In the genomic region with DNA sequence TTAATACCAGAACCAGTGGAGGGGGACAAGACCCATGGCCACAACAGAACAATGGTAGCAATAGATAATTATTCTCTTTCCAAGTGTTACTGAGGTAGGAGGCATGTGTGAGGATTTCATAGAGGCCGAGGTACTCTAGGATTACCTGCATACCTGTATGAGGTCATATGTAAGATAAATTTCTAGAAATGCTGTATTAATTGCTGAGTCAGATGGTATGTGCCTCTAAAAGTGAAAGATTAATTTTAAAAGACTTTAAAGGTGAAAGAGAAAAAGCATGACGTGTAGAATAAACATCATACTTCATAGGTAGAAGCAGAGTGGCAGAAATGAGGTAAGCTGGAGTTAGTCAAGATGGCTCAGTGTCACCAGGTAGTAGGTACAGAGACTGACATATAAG, we compare ENCODE assay signal across 36 cellular contexts.
"Had no signal": no experiment of that assay in that cellular context is flagged by ENCODE, and none has a peak within 500 bp of the region (broad histone marks: within the 10 kb centered on the region; RNA-seq: fewer than 3 reads in every experiment).

No MANE protein-coding gene starts in this region.

- H3K27me3 ChIP-seq: adrenal gland, body of pancreas, esophagus muscularis mucosa, foreskin keratinocyte, gastrocnemius medialis, heart left ventricle had no signal

- FAIRE-seq: colon had no signal

- H3K9me3 ChIP-seq: adrenal gland, body of pancreas, esophagus muscularis mucosa, gastrocnemius medialis, heart left ventricle had no signal

- H3K27ac ChIP-seq: adrenal gland, body of pancreas, esophagus muscularis mucosa, foreskin keratinocyte, gastrocnemius medialis, heart left ventricle had no signal

- H3K4me1 ChIP-seq: body of pancreas had no signal

- H3K27ac Mint-ChIP-seq: activated CD4-positive, alpha-beta memory T cell treated with anti-CD3 and anti-CD28 coated beads for 36 hours; activated CD4-positive, alpha-beta T cell treated with anti-CD3 and anti-CD28 coated beads for 36 hours; activated CD4-positive, alpha-beta T cell treated with anti-CD3 and anti-CD28 coated beads, Interleukin-2, amount 10 ng/mL, durations not matched to agents 24 days and 14 days; activated CD8-positive, alpha-beta memory T cell treated with anti-CD3 and anti-CD28 coated beads, Interleukin-2, amount 10 ng/mL, durations not matched to agents 7 days and 5 days; activated CD8-positive, alpha-beta T cell treated with anti-CD3 and anti-CD28 coated beads, Interleukin-2, amount 10 ng/mL, durations not matched to agents 7 days and 5 days; activated naive CD4-positive, alpha-beta T cell treated with anti-CD3 and anti-CD28 coated beads for 36 hours; activated naive CD4-positive, alpha-beta T cell treated with anti-CD3 and anti-CD28 coated beads, Interleukin-2, amount 50 U/mL, for 24 hours; activated naive CD8-positive, alpha-beta T cell treated with anti-CD3 and anti-CD28 coated beads for 36 hours; activated naive CD8-positive, alpha-beta T cell treated with anti-CD3 and anti-CD28 coated beads, Interleukin-2, amount 50 U/mL, for 24 hours; activated T-helper 1 cell treated with anti-CD3 and anti-CD28 coated beads, Interleukin-12 subunit alpha, Interleukin-12 subunit beta, Interleukin-2, Interleukin-4 antibody, amounts not matched to agents 30 ng/mL and 10 ng/mL and 1 ng/mL, durations not matched to agents 14 hours and 24 hours and 36 hours; activated T-helper 2 cell treated with anti-CD3 and anti-CD28 coated beads, Interferon-gamma antibody, Interleukin-2, Interleukin-4, amounts not matched to agents 10 μg/mL and 5 μg/mL and 100 μg/mL, durations not matched to agents 14 hours and 24 hours and 36 hours; effector memory CD8-positive, alpha-beta T cell; T-helper 17 cell; T-helper 2 cell treated with Interferon-gamma antibody and Interleukin-4, amounts not matched to agents 5 μg/mL and 100 μg/mL, for 36 hours had no signal

- DNase-seq: activated CD4-positive, alpha-beta memory T cell treated with anti-CD3 and anti-CD28 coated beads for 36 hours; activated CD4-positive, alpha-beta T cell treated with anti-CD3 and anti-CD28 coated beads for 36 hours; activated CD4-positive, alpha-beta T cell treated with anti-CD3 and anti-CD28 coated beads, Interleukin-2, amount 10 ng/mL, durations not matched to agents 24 days and 14 days; activated CD4-positive, CD25-positive, alpha-beta regulatory T cell; activated CD4-positive, CD25-positive, alpha-beta regulatory T cell treated with anti-CD3 and anti-CD28 coated beads, Interleukin-2, amount 50 U/mL, for 72 hours; activated CD8-positive, alpha-beta memory T cell treated with anti-CD3 and anti-CD28 coated beads, Interleukin-2, amount 10 ng/mL, durations not matched to agents 7 days and 5 days; activated CD8-positive, alpha-beta memory T cell treated with anti-CD3 and anti-CD28 coated beads, Interleukin-2, amount 50 U/mL, for 4 hours; activated CD8-positive, alpha-beta T cell treated with anti-CD3 and anti-CD28 coated beads, Interleukin-2, amount 10 ng/mL, durations not matched to agents 7 days and 5 days; activated effector memory CD4-positive, alpha-beta T cell treated with anti-CD3 and anti-CD28 coated beads, Interleukin-2, amount 50 U/mL, for 16 hours; activated naive CD4-positive, alpha-beta T cell treated with anti-CD3 and anti-CD28 coated beads for 36 hours; activated naive CD8-positive, alpha-beta T cell treated with anti-CD3 and anti-CD28 coated beads for 36 hours; activated naive CD8-positive, alpha-beta T cell treated with anti-CD3 and anti-CD28 coated beads, Interleukin-2, amount 50 U/mL, for 24 hours; activated T-cell treated with anti-CD3 and anti-CD28 coated beads, Interleukin-2, amount 50 U/mL, for 1 hour; activated T-cell treated with anti-CD3 and anti-CD28 coated beads, Interleukin-2, amount 50 U/mL, for 48 hours; adrenal gland; amygdala; aorta; body of pancreas; caudate nucleus; cortex of kidney; dermis blood vessel endothelial cell; effector CD4-positive, alpha-beta T cell; effector memory CD8-positive, alpha-beta T cell; erythroblast; foreskin keratinocyte; gastrocnemius medialis; glutamatergic neuron; heart left ventricle; T-helper 17 cell; T1000 had no signal

- H3K4me3 Mint-ChIP-seq: activated CD4-positive, alpha-beta memory T cell treated with anti-CD3 and anti-CD28 coated beads for 36 hours; activated CD4-positive, alpha-beta T cell treated with anti-CD3 and anti-CD28 coated beads for 36 hours; activated CD4-positive, alpha-beta T cell treated with anti-CD3 and anti-CD28 coated beads, Interleukin-2, amount 10 ng/mL, durations not matched to agents 24 days and 14 days; activated CD8-positive, alpha-beta memory T cell treated with anti-CD3 and anti-CD28 coated beads, Interleukin-2, amount 10 ng/mL, durations not matched to agents 7 days and 5 days; activated CD8-positive, alpha-beta T cell treated with anti-CD3 and anti-CD28 coated beads, Interleukin-2, amount 10 ng/mL, durations not matched to agents 7 days and 5 days; activated naive CD4-positive, alpha-beta T cell treated with anti-CD3 and anti-CD28 coated beads for 36 hours; activated naive CD4-positive, alpha-beta T cell treated with anti-CD3 and anti-CD28 coated beads, Interleukin-2, amount 50 U/mL, for 24 hours; activated naive CD8-positive, alpha-beta T cell treated with anti-CD3 and anti-CD28 coated beads for 36 hours; activated naive CD8-positive, alpha-beta T cell treated with anti-CD3 and anti-CD28 coated beads, Interleukin-2, amount 50 U/mL, for 24 hours; activated T-helper 1 cell treated with anti-CD3 and anti-CD28 coated beads, Interleukin-12 subunit alpha, Interleukin-12 subunit beta, Interleukin-2, Interleukin-4 antibody, amounts not matched to agents 30 ng/mL and 10 ng/mL and 1 ng/mL, durations not matched to agents 14 hours and 24 hours and 36 hours; effector memory CD8-positive, alpha-beta T cell; T-helper 17 cell; T-helper 2 cell treated with Interferon-gamma antibody and Interleukin-4, amounts not matched to agents 5 μg/mL and 100 μg/mL, for 36 hours had no signal

- ATAC-seq: activated CD4-positive, alpha-beta T cell treated with anti-CD3 and anti-CD28 coated beads for 36 hours; activated CD8-positive, alpha-beta memory T cell treated with anti-CD3 and anti-CD28 coated beads, Interleukin-2, amount 10 ng/mL, durations not matched to agents 7 days and 5 days; activated CD8-positive, alpha-beta T cell treated with anti-CD3 and anti-CD28 coated beads, Interleukin-2, amount 10 ng/mL, durations not matched to agents 7 days and 5 days; activated naive CD8-positive, alpha-beta T cell treated with anti-CD3 and anti-CD28 coated beads, Interleukin-2, amount 50 U/mL, for 24 hours; body of pancreas; effector memory CD8-positive, alpha-beta T cell; foreskin keratinocyte; gastrocnemius medialis; heart left ventricle; T-helper 17 cell had no signal

- H3K4me1 Mint-ChIP-seq: activated CD4-positive, alpha-beta T cell treated with anti-CD3 and anti-CD28 coated beads for 36 hours; activated CD4-positive, alpha-beta T cell treated with anti-CD3 and anti-CD28 coated beads, Interleukin-2, amount 10 ng/mL, durations not matched to agents 24 days and 14 days; activated CD8-positive, alpha-beta memory T cell treated with anti-CD3 and anti-CD28 coated beads, Interleukin-2, amount 10 ng/mL, durations not matched to agents 7 days and 5 days; activated naive CD4-positive, alpha-beta T cell treated with anti-CD3 and anti-CD28 coated beads, Interleukin-2, amount 50 U/mL, for 24 hours; activated naive CD8-positive, alpha-beta T cell treated with anti-CD3 and anti-CD28 coated beads for 36 hours; activated naive CD8-positive, alpha-beta T cell treated with anti-CD3 and anti-CD28 coated beads, Interleukin-2, amount 50 U/mL, for 24 hours had no signal

- H3K4me3 ChIP-seq: adrenal gland, body of pancreas, esophagus muscularis mucosa, gastrocnemius medialis, heart left ventricle had no signal

- H3K36me3 Mint-ChIP-seq: activated CD4-positive, alpha-beta memory T cell treated with anti-CD3 and anti-CD28 coated beads for 36 hours had no signal

- H3K27me3 Mint-ChIP-seq: activated CD4-positive, alpha-beta memory T cell treated with anti-CD3 and anti-CD28 coated beads for 36 hours; activated CD4-positive, alpha-beta T cell treated with anti-CD3 and anti-CD28 coated beads for 36 hours; activated CD4-positive, alpha-beta T cell treated with anti-CD3 and anti-CD28 coated beads, Interleukin-2, amount 10 ng/mL, durations not matched to agents 24 days and 14 days; activated CD8-positive, alpha-beta memory T cell treated with anti-CD3 and anti-CD28 coated beads, Interleukin-2, amount 10 ng/mL, durations not matched to agents 7 days and 5 days; activated naive CD4-positive, alpha-beta T cell treated with anti-CD3 and anti-CD28 coated beads, Interleukin-2, amount 50 U/mL, for 24 hours; activated naive CD8-positive, alpha-beta T cell treated with anti-CD3 and anti-CD28 coated beads for 36 hours; activated naive CD8-positive, alpha-beta T cell treated with anti-CD3 and anti-CD28 coated beads, Interleukin-2, amount 50 U/mL, for 24 hours; effector memory CD8-positive, alpha-beta T cell; T-helper 17 cell had no signal

- H3K9me3 Mint-ChIP-seq: activated CD4-positive, alpha-beta memory T cell treated with anti-CD3 and anti-CD28 coated beads for 36 hours; activated CD4-positive, alpha-beta T cell treated with anti-CD3 and anti-CD28 coated beads, Interleukin-2, amount 10 ng/mL, durations not matched to agents 24 days and 14 days; activated naive CD4-positive, alpha-beta T cell treated with anti-CD3 and anti-CD28 coated beads for 36 hours; activated naive CD4-positive, alpha-beta T cell treated with anti-CD3 and anti-CD28 coated beads, Interleukin-2, amount 50 U/mL, for 24 hours; activated naive CD8-positive, alpha-beta T cell treated with anti-CD3 and anti-CD28 coated beads for 36 hours; activated naive CD8-positive, alpha-beta T cell treated with anti-CD3 and anti-CD28 coated beads, Interleukin-2, amount 50 U/mL, for 24 hours; activated T-helper 1 cell treated with anti-CD3 and anti-CD28 coated beads, Interleukin-12 subunit alpha, Interleukin-12 subunit beta, Interleukin-2, Interleukin-4 antibody, amounts not matched to agents 30 ng/mL and 10 ng/mL and 1 ng/mL, durations not matched to agents 14 hours and 24 hours and 36 hours; activated T-helper 2 cell treated with anti-CD3 and anti-CD28 coated beads, Interferon-gamma antibody, Interleukin-2, Interleukin-4, amounts not matched to agents 10 μg/mL and 5 μg/mL and 100 μg/mL, durations not matched to agents 14 hours and 24 hours and 36 hours; effector memory CD8-positive, alpha-beta T cell; T-helper 2 cell treated with Interferon-gamma antibody and Interleukin-4, amounts not matched to agents 5 μg/mL and 100 μg/mL, for 36 hours had no signal
